8 cellular contexts compared by ENCODE assay signal in the genomic region with DNA sequence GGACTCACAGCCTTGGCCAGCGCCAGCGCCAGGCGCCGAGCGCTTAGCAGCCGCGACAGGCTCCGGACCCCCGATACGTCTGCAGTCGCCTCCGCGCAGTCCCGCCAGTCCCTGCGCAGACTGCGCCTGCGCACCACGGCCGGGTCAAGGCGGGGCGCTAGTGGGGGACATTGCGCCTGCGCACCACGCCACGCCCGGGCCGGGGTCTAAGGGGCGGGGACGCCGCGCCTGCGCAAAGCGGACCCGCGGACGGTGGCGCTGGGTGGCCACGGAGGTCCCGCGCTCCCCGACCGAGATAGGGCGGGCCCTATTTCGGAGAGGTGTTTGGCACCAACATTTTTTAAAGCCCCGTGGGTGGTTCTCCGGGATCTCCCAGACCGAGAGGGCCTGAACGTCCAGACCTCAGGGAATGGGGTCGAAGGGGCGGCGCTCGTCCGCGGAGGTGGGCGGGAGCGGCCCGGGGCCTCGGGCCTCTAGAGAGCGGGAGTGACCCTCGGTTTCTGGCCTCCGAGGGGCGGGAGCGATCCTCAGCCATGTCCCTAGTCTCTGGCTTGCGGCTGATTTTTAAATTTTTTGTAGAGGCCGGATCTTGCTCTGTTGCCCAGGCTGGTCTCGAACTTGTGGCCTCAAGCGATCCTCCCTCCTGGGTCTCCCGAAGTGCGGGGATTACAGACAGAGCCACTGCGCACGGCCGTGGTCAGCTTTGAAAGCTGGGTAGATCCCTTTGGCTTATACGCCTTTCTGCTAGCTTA.
DNase-seq lines count a peak whose midpoint lies in the region; ATAC-seq and TF ChIP-seq lines count a peak whose summit lies in the region.
"Not testable (repeated sequence)": the region's sequence is repeated elsewhere in the genome, so short reads cannot be mapped to it uniquely, and the experiment has no call there.

No MANE protein-coding gene starts in this region.

- not testable (repeated sequence) for TF ChIP-seq CTCF in foreskin fibroblast (IDR thresholded peaks at IDR 0.05; ENCODE audit: low read depth, low read length)

- H3K9ac ChIP-seq in BLaER1 treated with 17β-estradiol and CSF1 and Interleukin-3, amounts not matched to agents 10 nM and 100 nM = peak overlapping the region; percentile 75 to 84 (median 80); a peak in 21 of 22 replicates

- peak overlapping the region; percentile 57 to 74 (median 67) for H3K4me3 ChIP-seq in BLaER1 treated with 17β-estradiol and CSF1 and Interleukin-3, amounts not matched to agents 10 nM and 100 nM
- H3K4me3 ChIP-seq in foreskin fibroblast (ENCODE audit: low read depth in 1 of 2, low read length in 2 of 2) = peak overlapping the region; percentile 55 to 69
- H3K4me3 ChIP-seq in muscle layer of duodenum (ENCODE audit: low read depth in 1 of 2, low read length in 2 of 2) = peak overlapping the region in 1 of 2 donors; percentile 66

- H3K4me3 Mint-ChIP-seq in activated naive CD8-positive, alpha-beta T cell = peak overlapping the region; percentile 79

- H3K4me2 ChIP-seq in BLaER1 treated with 17β-estradiol and CSF1 and Interleukin-3, amounts not matched to agents 10 nM and 100 nM = peak overlapping the region in 8 of 11 experiments; percentile 20 to 36 (median 28); a peak in 7 of 22 replicates

- DNase-seq in foreskin fibroblast = peak; percentile 43 to 86
- DNase-seq in stimulated activated CD8-positive, alpha-beta memory T cell treated with anti-CD3 and anti-CD28 coated beads, Interleukin-12 subunit alpha, Interleukin-12 subunit beta, amount 100 ng/mL, for 1 hour (ENCODE audit: low read depth) = peak; percentile 81

- not testable (repeated sequence) for H3K27me3 ChIP-seq in BLaER1 treated with 17β-estradiol and CSF1 and Interleukin-3, amounts not matched to agents 10 nM and 100 nM; muscle layer of duodenum (ENCODE audit: low read depth, low read length)

- not testable (repeated sequence) for H3K9me3 ChIP-seq in BLaER1 treated with 17β-estradiol and CSF1 and Interleukin-3, amounts not matched to agents 10 nM and 100 nM (replicated peaks in 1 of 11); muscle layer of duodenum (ENCODE audit: control insufficient read depth in 1 of 2, low read length in 2 of 2)

- H3K27ac Mint-ChIP-seq in activated naive CD8-positive, alpha-beta T cell = not testable (repeated sequence)

- H4K20me1 ChIP-seq in BLaER1 treated with 17β-estradiol and CSF1 and Interleukin-3, amounts not matched to agents 10 nM and 100 nM = peaks cover 4 to 19% (median 10%) of the 10 kb centered on the region in 11 experiments; a peak in 18 of 22 replicates

- ATAC-seq in GM19395 (IDR thresholded peaks at IDR 0.05; ENCODE audit: unreplicated experiment) = peak; percentile 75
- peak; percentile 85 for ATAC-seq in HG03159 (IDR thresholded peaks at IDR 0.05; ENCODE audit: unreplicated experiment)
- ATAC-seq in SK-N-SH treated with all-trans-retinoic acid at 6 μM for 48 hours = peak; percentile 76

- H3K36me3 ChIP-seq in BLaER1 treated with 17β-estradiol and CSF1 and Interleukin-3, amounts not matched to agents 10 nM and 100 nM; muscle layer of duodenum (ENCODE audit: control insufficient read depth in 1 of 2, insufficient read depth in 2 of 2, low read length in 2 of 2): not testable (repeated sequence)

- H3K27ac ChIP-seq in BLaER1 treated with 17β-estradiol and CSF1 and Interleukin-3, amounts not matched to agents 10 nM and 100 nM = peak overlapping the region; percentile 57 to 80 (median 75); a peak in 21 of 22 replicates
- peak overlapping the region; percentile 16 for H3K27ac ChIP-seq in muscle layer of duodenum (ENCODE audit: low read length)

- not testable (repeated sequence) for H3K9me3 Mint-ChIP-seq in activated naive CD8-positive, alpha-beta T cell (ENCODE audit: low read depth)

- H3K4me1 Mint-ChIP-seq in activated naive CD8-positive, alpha-beta T cell (ENCODE audit: low read depth) = not testable (repeated sequence)

- H3K4me1 ChIP-seq in BLaER1 treated with 17β-estradiol and CSF1 and Interleukin-3, amounts not matched to agents 10 nM and 100 nM; muscle layer of duodenum (ENCODE audit: control insufficient read depth in 1 of 2, insufficient read depth in 2 of 2, low read length in 2 of 2): not testable (repeated sequence)

- not testable (repeated sequence) for H3K36me3 Mint-ChIP-seq in activated naive CD8-positive, alpha-beta T cell

- H3K27me3 Mint-ChIP-seq in activated naive CD8-positive, alpha-beta T cell = not testable (repeated sequence)
